8 cellular contexts compared by ENCODE assay signal in genomic region chr1:150322310-150322709, GRCh38. TPM values are rescaled to one million over a fixed set of nuclear protein-coding genes. Genes with fewer than 3 reads are reported as not detected.
A peak's percentile ranks its signal among the peaks of the same experiment; 100 is the strongest.
DNase-seq lines count a peak whose midpoint lies in the region; ATAC-seq and TF ChIP-seq lines count a peak whose summit lies in the region.

No MANE protein-coding gene starts in this region.

- H4K5ac ChIP-seq in IMR-90 (ENCODE audit: low read depth, low read length), result no peak overlapping the region

- POLR2A ChIA-PET in AG04450 (lab: Yijun Ruan, JAX), result no interaction called here
- POLR2A ChIA-PET in IMR-90 (lab: Charles Lee; ENCODE audit: unreplicated experiment), result interaction anchor here (0.6 kb wide), 1 partner anchor 578 kb away, joined by 7 read pairs; no protein-coding TSS in a partner anchor

- peak overlapping the region; percentile 97; the same call in 1 of the 2 replicates for H3K9ac ChIP-seq in IMR-90 (ENCODE audit: low read depth, low read length)

- intact Hi-C loops in IMR-90 (cut with micrococcal nuclease), result loop anchor here (5.0 kb wide), 1 partner anchor 195 kb away; the partner anchor contains the start of gene FALEC

- no peak overlapping the region; the same call in 1 of the 2 replicates for H3K23ac ChIP-seq in IMR-90 (ENCODE audit: low read depth, low read length)

- no CpG with 5 or more reads among the region's 3 CpGs for WGBS in IMR-90 (ENCODE audit: extremely low coverage in 2 of 2, insufficient read length in 1 of 2), 2 experiments

- H4K8ac ChIP-seq in IMR-90 (ENCODE audit: low read depth in 2 of 2, low read length in 2 of 2), result peak overlapping the region in 1 of 2 experiments; percentile 92; a peak in 1 of 4 replicates

- H2BK5ac ChIP-seq in IMR-90 (ENCODE audit: low read depth, low read length, poor library complexity, severe bottlenecking), result no peak overlapping the region

- H3K4me3 Mint-ChIP-seq in activated naive CD8-positive, alpha-beta T cell treated with anti-CD3 and anti-CD28 coated beads, Interleukin-2, amount 50 U/mL, for 24 hours, result peak overlapping the region; percentile 98
- H3K4me3 Mint-ChIP-seq in memory B cell, result peak overlapping the region; percentile 100

- H3K36me3 ChIP-seq in IMR-90 (ENCODE audit: control insufficient read depth, insufficient read depth, low read length), result peaks cover 13% of the 10 kb centered on the region

- H3K27ac Mint-ChIP-seq in activated naive CD8-positive, alpha-beta T cell treated with anti-CD3 and anti-CD28 coated beads, Interleukin-2, amount 50 U/mL, for 24 hours, result peak overlapping the region; percentile 96
- peak overlapping the region; percentile 98 for H3K27ac Mint-ChIP-seq in memory B cell

- no peak overlapping the region for H2AK9ac ChIP-seq in IMR-90 (replicated peaks; ENCODE audit: low read depth, low read length, poor library complexity)

- peak overlapping the region; percentile 98 for H3K4me2 ChIP-seq in IMR-90 (ENCODE audit: low read depth, low read length)

- no peaks in the 10 kb centered on the region for H3K9me1 ChIP-seq in IMR-90 (ENCODE audit: insufficient read depth, low read length)

- CTCF ChIA-PET in AG04450 (lab: Charles Lee) (interaction anchor here (3.0 kb wide), 1 partner anchor 66 kb away, joined by 10 read pairs; no protein-coding TSS in a partner anchor), IMR-90 (lab: Yijun Ruan, JAX) (no interaction called here)

- ATAC-seq in IMR-90 (ENCODE audit: low read depth) (no peak), memory B cell (ENCODE audit: low read depth) (no peak), GM18498 (IDR thresholded peaks at IDR 0.05; ENCODE audit: unreplicated experiment) (no peak)
- ATAC-seq in activated naive CD8-positive, alpha-beta T cell treated with anti-CD3 and anti-CD28 coated beads, Interleukin-2, amount 50 U/mL, for 24 hours, result peak; percentile 40

- no peak overlapping the region for H2BK20ac ChIP-seq in IMR-90 (ENCODE audit: low read depth, low read length)

- no peak for TF ChIP-seq RAD21 in IMR-90 (IDR thresholded peaks at IDR 0.05; ENCODE audit: low read length)

- no peak for TF ChIP-seq POLR2A in IMR-90 (IDR thresholded peaks at IDR 0.05; ENCODE audit: low read depth, low read length)

- dilution Hi-C loops in IMR-90 (cut with HindIII; ENCODE audit: low sequenced_read_pairs, unreplicated experiment), result no loop called here

- peaks cover 33% of the 10 kb centered on the region for H3K4me1 Mint-ChIP-seq in activated naive CD8-positive, alpha-beta T cell treated with anti-CD3 and anti-CD28 coated beads, Interleukin-2, amount 50 U/mL, for 24 hours
- peaks cover 13% of the 10 kb centered on the region for H3K4me1 Mint-ChIP-seq in memory B cell

- no peak for TF ChIP-seq CTCF in AG04450 (IDR thresholded peaks at IDR 0.05; ENCODE audit: low read depth, low read length)
- no peak for TF ChIP-seq CTCF in IMR-90 (conservative IDR thresholded peaks at IDR 0.05; ENCODE audit: low read depth, low read length)

- DNase-seq in AG04450 (ENCODE audit: low read depth, low spot score) (no peak), IMR-90 (peak; percentile 15), memory B cell (ENCODE audit: low spot score in 2 of 2) (no peak), NCI-H748 treated with DMSO at 0.1 percent for 48 hours (lab: John Stamatoyannopoulos, UW) (no peak), NCI-H1092 treated with DMSO at 0.1 percent for 48 hours (lab: John Stamatoyannopoulos, UW) (no peak), glomerular visceral epithelial cell (ENCODE audit: extremely low spot score) (no peak)
- no peak for DNase-seq in activated naive CD8-positive, alpha-beta T cell treated with anti-CD3 and anti-CD28 coated beads, Interleukin-2, amount 50 U/mL, for 24 hours

- no peak overlapping the region for H3K14ac ChIP-seq in IMR-90 (replicated peaks; ENCODE audit: low read depth, low read length)

- no peak overlapping the region for H3K18ac ChIP-seq in IMR-90 (ENCODE audit: low read depth, low read length)

- peaks cover 3% of the 10 kb centered on the region for H3K27me3 Mint-ChIP-seq in activated naive CD8-positive, alpha-beta T cell treated with anti-CD3 and anti-CD28 coated beads, Interleukin-2, amount 50 U/mL, for 24 hours
- no peaks in the 10 kb centered on the region for H3K27me3 Mint-ChIP-seq in memory B cell

- no peak overlapping the region for H2AK5ac ChIP-seq in IMR-90 (ENCODE audit: low read depth, low read length)

- H3K56ac ChIP-seq in IMR-90 (ENCODE audit: extremely low read depth, insufficient read depth, low read length), result no peak overlapping the region

- H3K4ac ChIP-seq in IMR-90 (ENCODE audit: low read depth, low read length), result no peak overlapping the region

- H2BK120ac ChIP-seq in IMR-90 (ENCODE audit: low read depth, low read length), result no peak overlapping the region

- in situ Hi-C loops in IMR-90 (cut with MboI; ENCODE audit: low sequenced_read_pairs), result no loop called here

- no TSS peak for BruUV-seq in IMR-90 (replicated peaks; lab: Mats Ljungman, UMichigan)

- H2AFZ ChIP-seq in IMR-90 (replicated peaks; ENCODE audit: low read length, poor library complexity), result no peak overlapping the region

- peaks cover 16 to 19% of the 10 kb centered on the region in 2 experiments for H3K79me1 ChIP-seq in IMR-90 (ENCODE audit: low read depth in 1 of 2, low read length in 2 of 2)

- H3K27me3 ChIP-seq in AG04450 (ENCODE audit: control insufficient read depth, insufficient read depth, low read length) (no peaks in the 10 kb centered on the region), IMR-90 (ENCODE audit: control insufficient read depth, insufficient read depth, low read length) (no peaks in the 10 kb centered on the region)

- no peak overlapping the region for H2BK15ac ChIP-seq in IMR-90 (ENCODE audit: low read depth, low read length)

- peaks cover 32% of the 10 kb centered on the region for H3K36me3 Mint-ChIP-seq in activated naive CD8-positive, alpha-beta T cell treated with anti-CD3 and anti-CD28 coated beads, Interleukin-2, amount 50 U/mL, for 24 hours (ENCODE audit: low read depth)
- H3K36me3 Mint-ChIP-seq in memory B cell, result peaks cover 11% of the 10 kb centered on the region

- H4K91ac ChIP-seq in IMR-90 (ENCODE audit: insufficient read depth, low read depth, low read length), result no peak overlapping the region

- H3K4me3 ChIP-seq in AG04450 (ENCODE audit: low read depth, low read length) (peak overlapping the region; percentile 92), IMR-90 (ENCODE audit: insufficient read depth, low read depth, low read length) (peak overlapping the region; percentile 98)

- no peak overlapping the region for H3K27ac ChIP-seq in AG04450 (ENCODE audit: low read depth, low read length)
- no peak overlapping the region for H3K27ac ChIP-seq in IMR-90 (ENCODE audit: insufficient read depth, low read length)

- H3K9me3 ChIP-seq in AG04450 (ENCODE audit: control insufficient read depth, insufficient read depth, low read length) (peaks cover 4% of the 10 kb centered on the region; the same call in 1 of the 2 replicates), IMR-90 (ENCODE audit: control insufficient read depth, insufficient read depth, low read length) (no peaks in the 10 kb centered on the region)

- peaks cover 3% of the 10 kb centered on the region; the same call in 1 of the 2 replicates for H4K20me1 ChIP-seq in IMR-90 (ENCODE audit: insufficient read depth, low read length)

- no peaks in the 10 kb centered on the region for H3K4me1 ChIP-seq in IMR-90 (ENCODE audit: control insufficient read depth, insufficient read depth, low read length)

- H3K9me3 Mint-ChIP-seq in activated naive CD8-positive, alpha-beta T cell treated with anti-CD3 and anti-CD28 coated beads, Interleukin-2, amount 50 U/mL, for 24 hours, result no peaks in the 10 kb centered on the region
- H3K9me3 Mint-ChIP-seq in memory B cell, result no peaks in the 10 kb centered on the region

TF ChIP-seq in IMR-90, 13 proteins besides CTCF, POLR2A, EP300 and RAD21:
- TF ChIP-seq CEBPB (IDR thresholded peaks at IDR 0.05; ENCODE audit: low read depth, low read length), result peak; percentile 80; the same call in 1 of the 2 replicates
- no peak for TF ChIP-seq BHLHE40 (IDR thresholded peaks at IDR 0.05; ENCODE audit: low read depth, low read length)

RNA-seq across cellular contexts. Expression of gene PRPF3, which starts 1.0 kb away (rescaled TPM):
- 33.8 and 35.9 TPM in 2 replicates for polyA plus RNA-seq in AG04450 (2011; rRNA removed)
- 28.9 and 33.8 TPM in 2 replicates for polyA minus RNA-seq in AG04450 (2011; rRNA and poly(A)+ RNA removed)
- 52.9 and 63.3 TPM in 2 replicates for total RNA-seq in IMR-90 (2012; rRNA removed)
- 33.3 and 40.8 TPM in 2 replicates for polyA plus RNA-seq in IMR-90 (2012; rRNA removed)
- polyA plus RNA-seq in IMR-90 (2012; cell fraction: cytosol; rRNA removed), result 4.2 and 9.0 TPM in 2 replicates
- polyA plus RNA-seq in IMR-90 (2012; cell fraction: nucleus; rRNA removed; ENCODE audit: low replicate concordance), result 46.7 and 147 TPM in 2 replicates

RNA-seq across cellular contexts. Expression of gene MRPS21, which starts 28.6 kb away (rescaled TPM):
- polyA plus RNA-seq in AG04450 (2011; rRNA removed), result 65.2 and 71.0 TPM in 2 replicates
- 23.2 and 27.3 TPM in 2 replicates for polyA minus RNA-seq in AG04450 (2011; rRNA and poly(A)+ RNA removed)
- 45.5 and 52.3 TPM in 2 replicates for total RNA-seq in IMR-90 (2012; rRNA removed)
- polyA plus RNA-seq in IMR-90 (2012; rRNA removed), result 74.6 and 76.6 TPM in 2 replicates
- polyA plus RNA-seq in IMR-90 (2012; cell fraction: cytosol; rRNA removed), result 19.4 and 26.4 TPM in 2 replicates
- polyA plus RNA-seq in IMR-90 (2012; cell fraction: nucleus; rRNA removed; ENCODE audit: low replicate concordance), result 22.7 and 143 TPM in 2 replicates

RNA-seq across cellular contexts. Expression of gene CIART, which starts 40.0 kb away (rescaled TPM):
- 8.6 and 9.4 TPM in 2 replicates for polyA plus RNA-seq in AG04450 (2011; rRNA removed)
- polyA minus RNA-seq in AG04450 (2011; rRNA and poly(A)+ RNA removed), result 12.6 and 17.8 TPM in 2 replicates
- total RNA-seq in IMR-90 (2012; rRNA removed), result 13.9 and 18.1 TPM in 2 replicates
- polyA plus RNA-seq in IMR-90 (2012; rRNA removed), result 15.5 and 16.5 TPM in 2 replicates
- polyA plus RNA-seq in IMR-90 (2012; cell fraction: cytosol; rRNA removed), result 6.7 and 7.0 TPM in 2 replicates
- polyA plus RNA-seq in IMR-90 (2012; cell fraction: nucleus; rRNA removed; ENCODE audit: low replicate concordance), result 16.7 and 41.5 TPM in 2 replicates

RNA-seq across cellular contexts. Expression of gene RPRD2, which starts 41.6 kb away (rescaled TPM):
- polyA plus RNA-seq in AG04450 (2011; rRNA removed) (17.1 and 19.7 TPM in 2 replicates), IMR-90 (2012; rRNA removed) (11.6 and 13.9 TPM in 2 replicates)
- 16.4 and 19.5 TPM in 2 replicates for polyA minus RNA-seq in AG04450 (2011; rRNA and poly(A)+ RNA removed)
- 3.9 and 5.3 TPM in 2 replicates for total RNA-seq in IMR-90 (2012; rRNA removed)
- polyA plus RNA-seq in IMR-90 (2012; cell fraction: cytosol; rRNA removed), result 3.2 and 5.2 TPM in 2 replicates
- polyA plus RNA-seq in IMR-90 (2012; cell fraction: nucleus; rRNA removed; ENCODE audit: low replicate concordance), result 6.9 and 11.9 TPM in 2 replicates

RNA-seq across cellular contexts. Expression of gene C1orf54, which starts 49.7 kb away (rescaled TPM):
- polyA plus RNA-seq in AG04450 (2011; rRNA removed), result 78.3 and 79.3 TPM in 2 replicates
- polyA minus RNA-seq in AG04450 (2011; rRNA and poly(A)+ RNA removed), result 12.3 and 12.9 TPM in 2 replicates
- total RNA-seq in IMR-90 (2012; rRNA removed), result 30.3 and 33.5 TPM in 2 replicates
- polyA plus RNA-seq in IMR-90 (2012; rRNA removed), result 39.6 and 44.2 TPM in 2 replicates
- 19.7 and 26.8 TPM in 2 replicates for polyA plus RNA-seq in IMR-90 (2012; cell fraction: cytosol; rRNA removed)
- polyA plus RNA-seq in IMR-90 (2012; cell fraction: nucleus; rRNA removed; ENCODE audit: low replicate concordance), result 2.4 and 30.1 TPM in 2 replicates
